1 cellular context compared by ENCODE assay signal in genomic region chr19:47227347-47228167, GRCh38.
A peak's percentile ranks its signal among the peaks of the same experiment; 100 is the strongest.
TF ChIP-seq lines count a peak whose summit lies in the region.

No MANE protein-coding gene starts in this region.

TF ChIP-seq in WTC11, 78 proteins besides CTCF, POLR2A, EP300 and RAD21 (continued from another document):
- TF ChIP-seq ATF6 (CRISPR knock-in tag; IDR thresholded peaks at IDR 0.05) (no peak), FOXP4 (CRISPR knock-in tag; IDR thresholded peaks at IDR 0.05) (no peak; the same call in 1 of the 2 replicates), E2F5 (CRISPR knock-in tag; IDR thresholded peaks at IDR 0.05) (0 out of 2 replicates have a peak, but pooled peaks have one; percentile 76), ARID4B (CRISPR knock-in tag; IDR thresholded peaks at IDR 0.05; ENCODE audit: borderline replicate concordance) (no peak; the same call in 1 of the 2 replicates), ZNF423 (CRISPR knock-in tag; IDR thresholded peaks at IDR 0.05) (peak; percentile 66), ZNF281 (CRISPR knock-in tag; IDR thresholded peaks at IDR 0.05) (peak; percentile 98), PRRX2 (CRISPR knock-in tag; IDR thresholded peaks at IDR 0.05) (peak; percentile 58; the same call in 1 of the 2 replicates), CREM (CRISPR knock-in tag; IDR thresholded peaks at IDR 0.05) (no peak), ZNF121 (CRISPR knock-in tag; IDR thresholded peaks at IDR 0.05) (peak; percentile 89), STAT6 (CRISPR knock-in tag; conservative IDR thresholded peaks at IDR 0.05; ENCODE audit: low read depth) (no peak), CDX4 (CRISPR knock-in tag; IDR thresholded peaks at IDR 0.05; ENCODE audit: borderline replicate concordance) (no peak), EMX1 (CRISPR knock-in tag; IDR thresholded peaks at IDR 0.05) (peak; percentile 69; the same call in 1 of the 2 replicates), NR1H2 (CRISPR knock-in tag; IDR thresholded peaks at IDR 0.05) (no peak)
- TF ChIP-seq, protein P1, sequence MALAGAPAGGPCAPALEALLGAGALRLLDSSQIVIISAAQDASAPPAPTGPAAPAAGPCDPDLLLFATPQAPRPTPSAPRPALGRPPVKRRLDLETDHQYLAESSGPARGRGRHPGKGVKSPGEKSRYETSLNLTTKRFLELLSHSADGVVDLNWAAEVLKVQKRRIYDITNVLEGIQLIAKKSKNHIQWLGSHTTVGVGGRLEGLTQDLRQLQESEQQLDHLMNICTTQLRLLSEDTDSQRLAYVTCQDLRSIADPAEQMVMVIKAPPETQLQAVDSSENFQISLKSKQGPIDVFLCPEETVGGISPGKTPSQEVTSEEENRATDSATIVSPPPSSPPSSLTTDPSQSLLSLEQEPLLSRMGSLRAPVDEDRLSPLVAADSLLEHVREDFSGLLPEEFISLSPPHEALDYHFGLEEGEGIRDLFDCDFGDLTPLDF (CRISPR knock-in tag; IDR thresholded peaks at IDR 0.05) = no peak
- TF ChIP-seq, protein P2, sequence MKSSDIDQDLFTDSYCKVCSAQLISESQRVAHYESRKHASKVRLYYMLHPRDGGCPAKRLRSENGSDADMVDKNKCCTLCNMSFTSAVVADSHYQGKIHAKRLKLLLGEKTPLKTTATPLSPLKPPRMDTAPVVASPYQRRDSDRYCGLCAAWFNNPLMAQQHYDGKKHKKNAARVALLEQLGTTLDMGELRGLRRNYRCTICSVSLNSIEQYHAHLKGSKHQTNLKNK (CRISPR knock-in tag; IDR thresholded peaks at IDR 0.05) = no peak
